ENCODE assay signal across 25 cellular contexts in the genomic region with DNA sequence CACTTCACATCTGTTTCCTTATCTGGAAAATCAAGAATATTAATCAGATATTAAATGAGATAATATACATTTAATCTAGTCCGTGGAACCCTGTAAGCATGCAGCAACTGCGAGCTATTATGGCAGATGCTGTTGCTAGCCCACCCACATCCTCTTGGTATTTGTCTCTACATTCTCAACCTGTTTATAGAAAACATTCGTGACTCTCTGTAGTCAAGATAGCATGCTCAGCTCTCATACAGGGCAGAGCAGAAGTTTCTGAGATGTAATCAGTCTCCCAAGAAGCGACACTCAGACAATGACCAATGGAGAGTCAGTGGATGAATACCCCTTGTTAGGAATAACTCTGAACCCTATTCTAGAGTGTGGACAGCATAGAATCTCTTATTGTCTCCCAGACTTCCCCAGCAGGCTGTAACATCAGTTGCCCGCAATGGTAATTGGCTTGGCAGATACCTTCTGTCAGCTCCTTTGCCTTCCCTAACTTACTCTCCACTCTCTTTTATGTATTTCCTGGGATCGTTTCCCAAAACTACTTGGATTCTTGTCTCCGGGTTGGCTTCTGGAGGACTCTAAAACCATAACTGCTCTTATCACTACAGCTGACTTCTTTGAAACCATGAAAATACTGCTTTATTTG.
DNase-seq lines count a peak whose midpoint lies in the region; ATAC-seq and TF ChIP-seq lines count a peak whose summit lies in the region.
"Had no signal": no experiment of that assay in that cellular context is flagged by ENCODE, and none has a peak within 500 bp of the region (broad histone marks: within the 10 kb centered on the region; RNA-seq: fewer than 3 reads in every experiment).

No MANE protein-coding gene starts in this region.

- H3K9ac ChIP-seq in smooth muscle cell (ENCODE audit: low read depth): no peak overlapping the region
- H3K9ac ChIP-seq: GM23248, KMS-11 had no signal

- H4K20me1 ChIP-seq in smooth muscle cell (ENCODE audit: low read depth): no peaks in the 10 kb centered on the region

- H3K79me2 ChIP-seq in smooth muscle cell (ENCODE audit: low read depth): no peaks in the 10 kb centered on the region

- no peak overlapping the region for H3K4me3 ChIP-seq in brain microvascular endothelial cell (ENCODE audit: low read depth, low read length)
- no peak overlapping the region for H3K4me3 ChIP-seq in smooth muscle cell
- H3K4me3 ChIP-seq: GM23248 had no signal

- DNase-seq in NCI-H446 (lab: John Stamatoyannopoulos, UW) (peak; percentile 8 to 33), NCI-H446 treated with DMSO at 0.1 percent for 48 hours (lab: John Stamatoyannopoulos, UW) (no peak), brain microvascular endothelial cell (no peak), mesothelial cell of epicardium (ENCODE audit: low spot score in 2 of 2, unreplicated experiment in 2 of 2) (no peak), smooth muscle cell (lab: John Stamatoyannopoulos, UW; ENCODE audit: unreplicated experiment) (no peak), progenitor cell of endocrine pancreas (ENCODE audit: low spot score, unreplicated experiment) (no peak), posterior cingulate gyrus (no peak)
- DNase-seq: Caco-2; CD8-positive, alpha-beta T cell; DMS 273 treated with DMSO at 0.1 percent for 48 hours; DMS79 treated with DMSO at 0.1 percent for 48 hours; GM23248; H9; MM.1S; NCI-H1417; NCI-H1694; NCI-H2029 treated with DMSO at 0.1 percent for 48 hours; NCI-H510A treated with DMSO at 0.1 percent for 48 hours had no signal

- H3K4me1 Mint-ChIP-seq in mesothelial cell of epicardium (peaks cover 52% of the 10 kb centered on the region), progenitor cell of endocrine pancreas (ENCODE audit: low read depth) (peaks cover 41% of the 10 kb centered on the region)
- H3K4me1 Mint-ChIP-seq: B cell, IgD-negative memory B cell had no signal

- peaks cover 2% of the 10 kb centered on the region for H3K36me3 Mint-ChIP-seq in mesothelial cell of epicardium
- peaks cover 2% of the 10 kb centered on the region for H3K36me3 Mint-ChIP-seq in progenitor cell of endocrine pancreas (ENCODE audit: insufficient read depth)
- H3K36me3 Mint-ChIP-seq: CD8-positive, alpha-beta T cell had no signal

- peak overlapping the region; percentile 56 for H3K4me2 ChIP-seq in smooth muscle cell
- H3K4me2 ChIP-seq: KMS-11 had no signal

- TF ChIP-seq CTCF in brain microvascular endothelial cell (IDR thresholded peaks at IDR 0.05; ENCODE audit: low read depth, low read length, missing control alignments) (no peak), mesothelial cell of epicardium (IDR thresholded peaks at IDR 0.05; ENCODE audit: unreplicated experiment) (no peak), smooth muscle cell (IDR thresholded peaks at IDR 0.05; ENCODE audit: borderline replicate concordance, insufficient read depth, poor library complexity, severe bottlenecking) (no peak), progenitor cell of endocrine pancreas (IDR thresholded peaks at IDR 0.05; ENCODE audit: unreplicated experiment) (no peak)

- peak overlapping the region; percentile 54 for H3K27ac ChIP-seq in brain microvascular endothelial cell
- peak overlapping the region; percentile 72 for H3K27ac ChIP-seq in smooth muscle cell (ENCODE audit: low read depth)
- H3K27ac ChIP-seq: 22Rv1, C4-2B, GM23248, KMS-11 had no signal

- H3K9me3 Mint-ChIP-seq in mesothelial cell of epicardium (peaks cover 7% of the 10 kb centered on the region), progenitor cell of endocrine pancreas (ENCODE audit: low read depth) (peaks cover 3% of the 10 kb centered on the region)
- H3K9me3 Mint-ChIP-seq: CD8-positive, alpha-beta T cell; H9 had no signal

- H3K27ac Mint-ChIP-seq in mesothelial cell of epicardium (peak overlapping the region; percentile 60), progenitor cell of endocrine pancreas (no peak overlapping the region)
- H3K27ac Mint-ChIP-seq: B cell; CD8-positive, alpha-beta T cell; H9; IgD-negative memory B cell had no signal

- H3K9me3 ChIP-seq in smooth muscle cell (replicated peaks; ENCODE audit: low read depth): no peaks in the 10 kb centered on the region
- H3K9me3 ChIP-seq: Caco-2 had no signal

- H3K4me3 Mint-ChIP-seq in mesothelial cell of epicardium: no peak overlapping the region
- H3K4me3 Mint-ChIP-seq in progenitor cell of endocrine pancreas (ENCODE audit: low read depth): no peak overlapping the region
- H3K4me3 Mint-ChIP-seq: B cell; CD8-positive, alpha-beta T cell; H9; IgD-negative memory B cell had no signal

- intact Hi-C loops in posterior cingulate gyrus (cut with DNase I): no loop called here

- peaks cover 24% of the 10 kb centered on the region for H3K4me1 ChIP-seq in smooth muscle cell (ENCODE audit: low read depth)
- H3K4me1 ChIP-seq: Caco-2 had no signal

- WGBS in smooth muscle cell (ENCODE audit: low lambda C conversion rate): 61% methylated on average over 7 of the region's 7 CpGs

- H2AFZ ChIP-seq in smooth muscle cell (ENCODE audit: low read depth): peak overlapping the region; percentile 6
- H2AFZ ChIP-seq: GM23248 had no signal

- ATAC-seq in GM18907 (IDR thresholded peaks at IDR 0.05; ENCODE audit: unreplicated experiment): no peak
- ATAC-seq: CD8-positive, alpha-beta T cell; Right ventricle myocardium inferior had no signal

- no peaks in the 10 kb centered on the region for H3K27me3 Mint-ChIP-seq in mesothelial cell of epicardium (ENCODE audit: low read depth)
- H3K27me3 Mint-ChIP-seq in progenitor cell of endocrine pancreas: no peaks in the 10 kb centered on the region

- H3K36me3 ChIP-seq in brain microvascular endothelial cell (replicated peaks): no peaks in the 10 kb centered on the region
- H3K36me3 ChIP-seq in smooth muscle cell (ENCODE audit: low read depth): no peaks in the 10 kb centered on the region

- peaks cover 16% of the 10 kb centered on the region for H3F3A ChIP-seq in smooth muscle cell (ENCODE audit: low read depth)

- no peaks in the 10 kb centered on the region for H3K27me3 ChIP-seq in brain microvascular endothelial cell (replicated peaks)
- no peaks in the 10 kb centered on the region for H3K27me3 ChIP-seq in smooth muscle cell (ENCODE audit: low read depth)

- in situ Hi-C loops in brain microvascular endothelial cell (cut with HindIII; ENCODE audit: low pct_ligation_motif_present, low sequenced_read_pairs): no loop called here

Comparison
In these comparisons a context has a peak if more than half of its experiments do, and no peak if none do; other contexts are left out.
1. DNase-seq: peak in NCI-H446 (2 of 2); none in NCI-H446 treated with DMSO at 0.1 percent for 48 hours (single experiment), brain microvascular endothelial cell (single experiment), mesothelial cell of epicardium (0 of 2), smooth muscle cell (single experiment), progenitor cell of endocrine pancreas (single experiment) and posterior cingulate gyrus (0 of 10).